ENCODE assay signal across 8 cellular contexts in the genomic region with DNA sequence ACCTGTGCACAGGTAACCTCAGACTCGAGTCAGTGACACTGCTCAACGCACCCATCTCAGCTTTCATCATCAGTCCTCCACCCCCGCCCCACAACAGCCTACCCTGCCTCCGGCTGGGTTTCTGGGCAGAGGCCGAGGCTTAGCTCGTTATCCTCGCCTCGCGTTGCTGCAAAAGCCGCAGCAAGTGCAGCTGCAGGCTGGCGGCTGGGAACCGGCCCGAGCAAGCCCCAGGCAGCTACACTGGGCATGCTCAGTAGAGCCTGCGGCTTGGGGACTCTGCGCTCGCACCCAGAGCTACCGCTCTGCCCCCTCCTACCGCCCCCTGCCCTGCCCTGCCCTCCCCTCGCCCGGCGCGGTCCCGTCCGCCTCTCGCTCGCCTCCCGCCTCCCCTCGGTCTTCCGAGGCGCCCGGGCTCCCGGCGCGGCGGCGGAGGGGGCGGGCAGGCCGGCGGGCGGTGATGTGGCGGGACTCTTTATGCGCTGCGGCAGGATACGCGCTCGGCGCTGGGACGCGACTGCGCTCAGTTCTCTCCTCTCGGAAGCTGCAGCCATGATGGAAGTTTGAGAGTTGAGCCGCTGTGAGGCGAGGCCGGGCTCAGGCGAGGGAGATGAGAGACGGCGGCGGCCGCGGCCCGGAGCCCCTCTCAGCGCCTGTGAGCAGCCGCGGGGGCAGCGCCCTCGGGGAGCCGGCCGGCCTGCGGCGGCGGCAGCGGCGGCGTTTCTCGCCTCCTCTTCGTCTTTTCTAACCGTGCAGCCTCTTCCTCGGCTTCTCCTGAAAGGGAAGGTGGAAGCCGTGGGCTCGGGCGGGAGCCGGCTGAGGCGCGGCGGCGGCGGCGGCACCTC. TPM values are rescaled to one million over a fixed set of nuclear protein-coding genes. Genes with fewer than 3 reads are reported as not detected.
DNase-seq lines count a peak whose midpoint lies in the region; ATAC-seq and TF ChIP-seq lines count a peak whose summit lies in the region.

A gene with protein sequence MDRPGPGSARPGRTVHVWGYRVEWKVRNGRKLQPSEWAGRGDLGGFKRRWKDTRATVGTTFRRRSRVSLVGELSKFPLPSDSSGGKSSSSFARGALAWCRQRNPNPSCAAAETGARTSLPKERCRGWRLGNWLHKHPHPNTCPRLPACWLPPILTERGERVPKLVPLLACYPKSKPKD (minus strand): TSS at position 432 of the 842 bp plus-strand sequence. CDS start 1,046 bp downstream, outside the sequence.
A gene (plus strand): TSS at position 524 of the 842 bp plus-strand sequence. CDS start 845 bp downstream, outside the sequence.

- WGBS in esophagus muscularis mucosa = under 1% methylated on average over 24 of the region's 88 CpGs

- intact Hi-C loops in PC-9 (cut with micrococcal nuclease; ENCODE audit: unreplicated experiment) = loop anchor here (2.0 to 10.0 kb wide), 7 partner anchors 17 to 689 kb away; a partner anchor contains a TSS
- intact Hi-C loops in esophagus muscularis mucosa (cut with DNase I) = loop anchor here (5.0 kb wide), 1 partner anchor 46 kb away; a partner anchor contains a TSS

- H3K4me2 ChIP-seq in PC-9 = peak within 1 kb of the TSS; percentile 95

- no TSS peak for BruUV-seq in PC-9 (replicated peaks; lab: Mats Ljungman, UMichigan)

- POLR2A ChIA-PET in PC-9 (lab: Charles Lee; ENCODE audit: unreplicated experiment) = interaction anchor here (0.5 to 0.7 kb wide), 3 partner anchors 293 to 772 kb away, joined by 3 to 6 read pairs (median 4); no protein-coding TSS in a partner anchor

- peaks cover 26% of the 10 kb centered on the region for H4K20me1 ChIP-seq in PC-9 (ENCODE audit: insufficient read depth)

- H3K27me3 Mint-ChIP-seq in activated T-cell treated with anti-CD3 and anti-CD28 coated beads, Interleukin-2, amount 50 U/mL, for 72 hours (ENCODE audit: low read depth) = no peaks in the 10 kb centered on the region

- peaks cover 17 to 23% of the 10 kb centered on the region in 2 donors for H3K36me3 Mint-ChIP-seq in activated T-cell treated with anti-CD3 and anti-CD28 coated beads, Interleukin-2, amount 50 U/mL, for 72 hours (ENCODE audit: insufficient read depth in 2 of 2)

- peak; percentile 34 for TF ChIP-seq POLR2A in esophagus muscularis mucosa (IDR thresholded peaks at IDR 0.05; ENCODE audit: low read depth)

- H3K27ac Mint-ChIP-seq in activated T-cell treated with anti-CD3 and anti-CD28 coated beads, Interleukin-2, amount 50 U/mL, for 72 hours = peak within 1 kb of the TSS; percentile 89

- H3K36me3 ChIP-seq in PC-9 (ENCODE audit: low read depth) (no peaks in the 10 kb centered on the region), esophagus muscularis mucosa (no peaks in the 10 kb centered on the region)

- DNase-seq in Caki2 (ENCODE audit: low read depth) = peak; percentile 87
- peak; percentile 59 to 78 for DNase-seq in PC-9
- peak; percentile 86 to 87 for DNase-seq in activated T-cell treated with anti-CD3 and anti-CD28 coated beads, Interleukin-2, amount 50 U/mL, for 72 hours
- peak; percentile 96 for DNase-seq in esophagus muscularis mucosa (ENCODE audit: extremely low spot score)
- DNase-seq in myocyte (ENCODE audit: low read depth) = peak; percentile 94
- peak; percentile 61 to 67 for DNase-seq in stimulated activated CD8-positive, alpha-beta memory T cell treated with anti-CD3 and anti-CD28 coated beads, Interleukin-7, amount 100 ng/mL, for 1 hour (ENCODE audit: low read depth in 2 of 2)

- peaks cover 14% of the 10 kb centered on the region for H3F3A ChIP-seq in PC-9 (ENCODE audit: insufficient read depth, low read depth)

- peaks cover 46% of the 10 kb centered on the region for H3K4me1 Mint-ChIP-seq in activated T-cell treated with anti-CD3 and anti-CD28 coated beads, Interleukin-2, amount 50 U/mL, for 72 hours (ENCODE audit: low read depth)

- H2AFZ ChIP-seq in PC-9 = peak within 1 kb of the TSS; percentile 89

- in situ Hi-C loops in Caki2 (cut with HindIII; ENCODE audit: low pct_unique_long_range_greater_than_20kb, low sequenced_read_pairs) = loop anchor here (25.0 kb wide), 1 partner anchor 699 kb away; no protein-coding TSS in a partner anchor

- peak within 1 kb of the TSS; percentile 92 to 100 for H3K4me3 Mint-ChIP-seq in activated T-cell treated with anti-CD3 and anti-CD28 coated beads, Interleukin-2, amount 50 U/mL, for 72 hours

- TF ChIP-seq EP300 in Ishikawa (IDR thresholded peaks at IDR 0.05; ENCODE audit: borderline replicate concordance) = peak; percentile 60; the same call in 1 of the 2 replicates
- no peak for TF ChIP-seq EP300 in esophagus muscularis mucosa (IDR thresholded peaks at IDR 0.05)

- H3K4me3 ChIP-seq in PC-9 = peak within 1 kb of the TSS; percentile 98
- H3K4me3 ChIP-seq in esophagus muscularis mucosa = peak within 1 kb of the TSS; percentile 79 to 95 (median 87)

- no peaks in the 10 kb centered on the region for H3K9me3 Mint-ChIP-seq in activated T-cell treated with anti-CD3 and anti-CD28 coated beads, Interleukin-2, amount 50 U/mL, for 72 hours

- H3K9me3 ChIP-seq in PC-9 (ENCODE audit: insufficient read depth, low read depth) (no peaks in the 10 kb centered on the region), esophagus muscularis mucosa (no peaks in the 10 kb centered on the region)

- no peak for TF ChIP-seq RAD21 in Ishikawa (IDR thresholded peaks at IDR 0.05; ENCODE audit: low read depth)

- H3K27ac ChIP-seq in PC-9 = peak within 1 kb of the TSS; percentile 77
- peak within 1 kb of the TSS; percentile 93 to 99 (median 98) for H3K27ac ChIP-seq in esophagus muscularis mucosa (replicated peaks in 1 of 4)

- H3K27me3 ChIP-seq in PC-9 (ENCODE audit: insufficient read depth, low read depth) (no peaks in the 10 kb centered on the region), esophagus muscularis mucosa (no peaks in the 10 kb centered on the region)

- ATAC-seq in GM21423 (IDR thresholded peaks at IDR 0.05; ENCODE audit: unreplicated experiment) = peak; percentile 33
- ATAC-seq in activated T-cell treated with anti-CD3 and anti-CD28 coated beads, Interleukin-2, amount 50 U/mL, for 72 hours (replicated peaks in 1 of 2) = peak; percentile 63 to 66

- peaks cover 27% of the 10 kb centered on the region for H3K4me1 ChIP-seq in PC-9 (replicated peaks; ENCODE audit: insufficient read depth)
- peaks cover 9 to 30% (median 24%) of the 10 kb centered on the region in 4 donors for H3K4me1 ChIP-seq in esophagus muscularis mucosa

- H3K79me2 ChIP-seq in PC-9 (ENCODE audit: low read depth) = peaks cover 42% of the 10 kb centered on the region

- no peaks in the 10 kb centered on the region for H3K9me2 ChIP-seq in PC-9 (ENCODE audit: insufficient read depth)

- CTCF ChIA-PET in PC-9 (lab: Charles Lee) = interaction anchor here (0.7 to 1.9 kb wide), 2 partner anchors 526 to 694 kb away, joined by 3 to 6 read pairs; no protein-coding TSS in a partner anchor

- no peak for TF ChIP-seq CTCF in PC-9 (conservative IDR thresholded peaks at IDR 0.05)
- TF ChIP-seq CTCF in esophagus muscularis mucosa (IDR thresholded peaks at IDR 0.05) = no peak

TF ChIP-seq in Ishikawa, 13 proteins besides CTCF, POLR2A, EP300 and RAD21 (continues in another document):
- TF ChIP-seq TCF12 (IDR thresholded peaks at IDR 0.05; ENCODE audit: low read depth) = peak; percentile 74; the same call in 1 of the 2 replicates
- TF ChIP-seq, protein P1, sequence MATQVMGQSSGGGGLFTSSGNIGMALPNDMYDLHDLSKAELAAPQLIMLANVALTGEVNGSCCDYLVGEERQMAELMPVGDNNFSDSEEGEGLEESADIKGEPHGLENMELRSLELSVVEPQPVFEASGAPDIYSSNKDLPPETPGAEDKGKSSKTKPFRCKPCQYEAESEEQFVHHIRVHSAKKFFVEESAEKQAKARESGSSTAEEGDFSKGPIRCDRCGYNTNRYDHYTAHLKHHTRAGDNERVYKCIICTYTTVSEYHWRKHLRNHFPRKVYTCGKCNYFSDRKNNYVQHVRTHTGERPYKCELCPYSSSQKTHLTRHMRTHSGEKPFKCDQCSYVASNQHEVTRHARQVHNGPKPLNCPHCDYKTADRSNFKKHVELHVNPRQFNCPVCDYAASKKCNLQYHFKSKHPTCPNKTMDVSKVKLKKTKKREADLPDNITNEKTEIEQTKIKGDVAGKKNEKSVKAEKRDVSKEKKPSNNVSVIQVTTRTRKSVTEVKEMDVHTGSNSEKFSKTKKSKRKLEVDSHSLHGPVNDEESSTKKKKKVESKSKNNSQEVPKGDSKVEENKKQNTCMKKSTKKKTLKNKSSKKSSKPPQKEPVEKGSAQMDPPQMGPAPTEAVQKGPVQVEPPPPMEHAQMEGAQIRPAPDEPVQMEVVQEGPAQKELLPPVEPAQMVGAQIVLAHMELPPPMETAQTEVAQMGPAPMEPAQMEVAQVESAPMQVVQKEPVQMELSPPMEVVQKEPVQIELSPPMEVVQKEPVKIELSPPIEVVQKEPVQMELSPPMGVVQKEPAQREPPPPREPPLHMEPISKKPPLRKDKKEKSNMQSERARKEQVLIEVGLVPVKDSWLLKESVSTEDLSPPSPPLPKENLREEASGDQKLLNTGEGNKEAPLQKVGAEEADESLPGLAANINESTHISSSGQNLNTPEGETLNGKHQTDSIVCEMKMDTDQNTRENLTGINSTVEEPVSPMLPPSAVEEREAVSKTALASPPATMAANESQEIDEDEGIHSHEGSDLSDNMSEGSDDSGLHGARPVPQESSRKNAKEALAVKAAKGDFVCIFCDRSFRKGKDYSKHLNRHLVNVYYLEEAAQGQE (IDR thresholded peaks at IDR 0.05; ENCODE audit: low read depth) = 0 out of 2 replicates have a peak, but pooled peaks have one; percentile 1
- TF ChIP-seq EGR1 (IDR thresholded peaks at IDR 0.05) = peak; percentile 40
- TF ChIP-seq TEAD4 (IDR thresholded peaks at IDR 0.05) = peak; percentile 53; the same call in 1 of the 2 replicates
- TF ChIP-seq CEBPB (IDR thresholded peaks at IDR 0.05) = no peak
- TF ChIP-seq, protein P2, sequence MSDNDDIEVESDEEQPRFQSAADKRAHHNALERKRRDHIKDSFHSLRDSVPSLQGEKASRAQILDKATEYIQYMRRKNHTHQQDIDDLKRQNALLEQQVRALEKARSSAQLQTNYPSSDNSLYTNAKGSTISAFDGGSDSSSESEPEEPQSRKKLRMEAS (IDR thresholded peaks at IDR 0.05) = peak; percentile 53; the same call in 1 of the 2 replicates
- peak; percentile 28; the same call in 1 of the 2 replicates for TF ChIP-seq ZBTB7A (IDR thresholded peaks at IDR 0.05; ENCODE audit: low read depth)

RNA-seq across cellular contexts. Expression of the first gene that starts in this region (rescaled TPM):
- 0.54 TPM in 1 of 2 replicates, not detected in the other for total RNA-seq in Caki2 (2014; rRNA removed; shearing (Covaris generic); ENCODE audit: low replicate concordance)
- total RNA-seq in PC-9 (2021) (0.30 and 0.57 TPM in 2 replicates), esophagus muscularis mucosa (under 1 TPM in 3 of 4 donors, not detected in 1; 0.17 to 0.52 (median 0.39) TPM), myocyte (1.0 and 1.2 TPM in 2 replicates)
- total RNA-seq in activated T-cell treated with anti-CD3 and anti-CD28 coated beads, Interleukin-2, amount 50 U/mL, for 72 hours = under 1 TPM; 0.22 to 0.46 TPM
- 0.87 TPM for polyA plus RNA-seq in myocyte (2012)

RNA-seq across cellular contexts. Expression of the second gene that starts in this region (rescaled TPM):
- total RNA-seq in Caki2 (2014; rRNA removed; shearing (Covaris generic); ENCODE audit: low replicate concordance) = 26.4 and 45.6 TPM in 2 replicates
- total RNA-seq in PC-9 (2021) = 40.7 and 44.9 TPM in 2 replicates
- 10 to 100 TPM; 64.9 to 71.6 TPM for total RNA-seq in activated T-cell treated with anti-CD3 and anti-CD28 coated beads, Interleukin-2, amount 50 U/mL, for 72 hours
- total RNA-seq in esophagus muscularis mucosa = 100 to 1,000 TPM in 1 of 4 donors, 10 to 100 TPM in 3; 83.2 to 117 (median 94.3) TPM
- total RNA-seq in myocyte = 66.2 and 69.3 TPM in 2 replicates
- polyA plus RNA-seq in myocyte (2012) = 35.7 TPM

Comparison
In these comparisons a context has a peak if more than half of its experiments do, and no peak if none do; other contexts are left out.
1. Peak in every context shown above with its lines: DNase-seq, ATAC-seq, H3K4me3 ChIP-seq and H3K27ac ChIP-seq.